23 cellular contexts compared by ENCODE assay signal in the genomic region with DNA sequence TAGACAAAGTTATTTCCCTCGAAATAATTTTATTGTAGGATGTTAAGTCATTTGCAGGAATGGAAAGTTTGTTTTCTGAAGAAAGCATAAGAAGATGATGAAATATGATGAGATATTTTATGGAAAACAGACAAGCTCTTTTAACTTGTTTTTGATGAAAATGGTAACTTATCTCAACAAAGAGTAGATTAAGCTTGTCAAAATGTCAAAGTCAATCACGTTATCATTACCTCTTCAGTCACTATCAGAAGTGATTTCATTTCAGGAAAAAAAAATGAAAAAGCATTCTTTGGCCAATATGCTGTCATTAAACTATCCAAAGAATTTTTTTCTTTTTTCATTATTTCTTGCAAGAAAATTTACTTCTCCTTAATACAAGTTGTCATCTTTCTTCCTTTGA.
DNase-seq lines count a peak whose midpoint lies in the region; ATAC-seq, FAIRE-seq and TF ChIP-seq lines count a peak whose summit lies in the region.
"Had no signal": no experiment of that assay in that cellular context is flagged by ENCODE, and none has a peak within 500 bp of the region (broad histone marks: within the 10 kb centered on the region; RNA-seq: fewer than 3 reads in every experiment).

No MANE protein-coding gene starts in this region.

- no peak overlapping the region for H2AFZ ChIP-seq in SK-N-SH (ENCODE audit: low read depth)

- H3K4me3 ChIP-seq in SK-N-SH (ENCODE audit: low read depth in 2 of 2, low read length in 1 of 2), result no peak overlapping the region
- peak overlapping the region; percentile 38 for H3K4me3 ChIP-seq in endodermal cell (ENCODE audit: low read length)
- no peak overlapping the region for H3K4me3 ChIP-seq in lower leg skin (ENCODE audit: low read depth, poor library complexity, severe bottlenecking)
- H3K4me3 ChIP-seq: BLaER1, GM12878, K562 had no signal

- H3K4me1 ChIP-seq in SK-N-SH (ENCODE audit: control insufficient read depth in 1 of 2, insufficient read depth in 2 of 2, low read depth in 1 of 2, low read length in 1 of 2) (peaks cover 0 to 5% of the 10 kb centered on the region in 2 experiments; a peak in 3 of 4 replicates), endodermal cell (ENCODE audit: control insufficient read depth, insufficient read depth, low read length) (peaks cover 15% of the 10 kb centered on the region)
- H3K4me1 ChIP-seq: BLaER1 had no signal

- 69% methylated on average over 2 of the region's 2 CpGs for WGBS in SK-N-SH (ENCODE audit: low lambda C conversion rate)
- 84 to 94% methylated on average over 2 of the region's 2 CpGs for WGBS in endodermal cell (ENCODE audit: insufficient coverage in 1 of 2, insufficient read length in 1 of 2), 2 experiments
- 77% methylated on average over 2 of the region's 2 CpGs for WGBS in lower leg skin, 2 donors

- H3K79me2 ChIP-seq in SK-N-SH (ENCODE audit: insufficient read depth), result no peaks in the 10 kb centered on the region

- no peak for ATAC-seq in GM21576 (IDR thresholded peaks at IDR 0.05; ENCODE audit: unreplicated experiment)
- ATAC-seq: GM12878, HCT116, K562 had no signal

- H3K27me3 ChIP-seq in SK-N-SH (ENCODE audit: insufficient read depth), result no peaks in the 10 kb centered on the region
- H3K27me3 ChIP-seq in endodermal cell (ENCODE audit: control insufficient read depth, insufficient read depth, low read length, poor library complexity, severe bottlenecking), result no peaks in the 10 kb centered on the region
- H3K27me3 ChIP-seq: BLaER1 had no signal

- TF ChIP-seq EP300 in SK-N-SH (IDR thresholded peaks at IDR 0.05; ENCODE audit: borderline replicate concordance in 1 of 2, low read depth in 1 of 2, low read length in 1 of 2), result no peak

- no peak overlapping the region for H3K4me2 ChIP-seq in SK-N-SH
- H3K4me2 ChIP-seq: BLaER1 had no signal

- DNase-seq in SK-N-SH, result no peak
- DNase-seq in endodermal cell, result no peak
- no peak for DNase-seq in osteocyte (ENCODE audit: extremely low spot score, unreplicated experiment)
- DNase-seq in lower leg skin (ENCODE audit: low spot score in 2 of 2), result no peak
- no peak for DNase-seq in hepatic stellate cell (ENCODE audit: low spot score)
- DNase-seq: Calu3; CD4-positive, alpha-beta memory T cell; DMS53; DND-41; EL; GOT3; H7; HFFc6; IMR-90 had no signal

- intact Hi-C loops in lower leg skin (cut with DNase I; ENCODE audit: low total_unique reads), result no loop called here

- H3K4me1 Mint-ChIP-seq in endodermal cell (peaks cover 26% of the 10 kb centered on the region), osteocyte (ENCODE audit: unreplicated experiment) (peaks cover 63% of the 10 kb centered on the region)
- H3K4me1 Mint-ChIP-seq: CD14-positive monocyte; CD4-positive, alpha-beta memory T cell had no signal

- H3F3A ChIP-seq in SK-N-SH (replicated peaks; ENCODE audit: insufficient read depth), result peaks cover 3% of the 10 kb centered on the region

- H3K4me3 Mint-ChIP-seq in endodermal cell, result no peak overlapping the region
- H3K4me3 Mint-ChIP-seq in osteocyte (ENCODE audit: unreplicated experiment), result no peak overlapping the region
- H3K4me3 Mint-ChIP-seq: CD14-positive monocyte; CD4-positive, alpha-beta memory T cell; HFFc6 had no signal

- H3K36me3 Mint-ChIP-seq in endodermal cell (ENCODE audit: low read depth) (no peaks in the 10 kb centered on the region), osteocyte (ENCODE audit: unreplicated experiment) (no peaks in the 10 kb centered on the region)
- H3K36me3 Mint-ChIP-seq: CD14-positive monocyte; CD4-positive, alpha-beta memory T cell had no signal

- H3K9ac ChIP-seq in SK-N-SH (no peak overlapping the region), endodermal cell (ENCODE audit: extremely low read depth, low read length, poor library complexity, severe bottlenecking) (no peak overlapping the region)
- H3K9ac ChIP-seq: BLaER1 had no signal

- H3K36me3 ChIP-seq in SK-N-SH (replicated peaks in 1 of 2; ENCODE audit: control insufficient read depth in 1 of 2, insufficient read depth in 2 of 2, low read length in 1 of 2) (no peaks in the 10 kb centered on the region), endodermal cell (ENCODE audit: control insufficient read depth, insufficient read depth, low read length) (no peaks in the 10 kb centered on the region)
- H3K36me3 ChIP-seq: BLaER1 had no signal

- TF ChIP-seq POLR2A in lower leg skin (IDR thresholded peaks at IDR 0.05), result no peak

- no peaks in the 10 kb centered on the region for H3K9me2 ChIP-seq in SK-N-SH

- no peak for TF ChIP-seq CTCF in SK-N-SH (IDR thresholded peaks at IDR 0.05)
- no peak for TF ChIP-seq CTCF in endodermal cell (conservative IDR thresholded peaks at IDR 0.05)
- TF ChIP-seq CTCF in osteocyte (IDR thresholded peaks at IDR 0.05), result no peak
- no peak for TF ChIP-seq CTCF in lower leg skin (IDR thresholded peaks at IDR 0.05)

- no peaks in the 10 kb centered on the region for H4K20me1 ChIP-seq in SK-N-SH (ENCODE audit: insufficient read depth)
- H4K20me1 ChIP-seq: BLaER1 had no signal

- no peaks in the 10 kb centered on the region for H3K9me3 Mint-ChIP-seq in endodermal cell
- no peaks in the 10 kb centered on the region for H3K9me3 Mint-ChIP-seq in osteocyte (ENCODE audit: unreplicated experiment)
- H3K9me3 Mint-ChIP-seq: HFFc6 had no signal

- CTCF ChIA-PET in SK-N-SH (lab: Yijun Ruan, JAX), result no interaction called here

- no peak overlapping the region for H3K27ac ChIP-seq in SK-N-SH (ENCODE audit: low read depth in 2 of 2, low read length in 1 of 2)
- H3K27ac ChIP-seq in endodermal cell (ENCODE audit: low read depth, low read length), result no peak overlapping the region
- H3K27ac ChIP-seq: 22Rv1, BLaER1 had no signal

- no peaks in the 10 kb centered on the region for H3K9me3 ChIP-seq in SK-N-SH
- H3K9me3 ChIP-seq in endodermal cell (ENCODE audit: control insufficient read depth, low read length), result no peaks in the 10 kb centered on the region
- H3K9me3 ChIP-seq: BLaER1 had no signal

- POLR2A ChIA-PET in SK-N-SH (lab: Yijun Ruan, JAX), result no interaction called here

- peak; percentile 16 for FAIRE-seq in A204.1 (lab: Jason Lieb, UNC)
- FAIRE-seq: GM12878, HTR-8/SVneo, K562 had no signal

- TF ChIP-seq RAD21 in SK-N-SH (IDR thresholded peaks at IDR 0.05; ENCODE audit: low read length), result no peak

- no peak overlapping the region for H3K27ac Mint-ChIP-seq in endodermal cell
- peak overlapping the region; percentile 4 for H3K27ac Mint-ChIP-seq in osteocyte (ENCODE audit: unreplicated experiment)
- H3K27ac Mint-ChIP-seq: CD14-positive monocyte, HFFc6 had no signal

- H3K27me3 Mint-ChIP-seq in endodermal cell (ENCODE audit: insufficient read depth) (no peaks in the 10 kb centered on the region), osteocyte (ENCODE audit: unreplicated experiment) (no peaks in the 10 kb centered on the region)
- H3K27me3 Mint-ChIP-seq: CD4-positive, alpha-beta memory T cell had no signal

TF ChIP-seq in SK-N-SH, 30 proteins besides CTCF, POLR2A, EP300 and RAD21 (continues in another document):
- TF ChIP-seq, protein P1, sequence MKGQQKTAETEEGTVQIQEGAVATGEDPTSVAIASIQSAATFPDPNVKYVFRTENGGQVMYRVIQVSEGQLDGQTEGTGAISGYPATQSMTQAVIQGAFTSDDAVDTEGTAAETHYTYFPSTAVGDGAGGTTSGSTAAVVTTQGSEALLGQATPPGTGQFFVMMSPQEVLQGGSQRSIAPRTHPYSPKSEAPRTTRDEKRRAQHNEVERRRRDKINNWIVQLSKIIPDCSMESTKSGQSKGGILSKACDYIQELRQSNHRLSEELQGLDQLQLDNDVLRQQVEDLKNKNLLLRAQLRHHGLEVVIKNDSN (IDR thresholded peaks at IDR 0.05; ENCODE audit: borderline replicate concordance, low read depth), result no peak
- TF ChIP-seq MEF2A (IDR thresholded peaks at IDR 0.05; ENCODE audit: borderline replicate concordance, low read depth) (no peak), TCF12 (IDR thresholded peaks at IDR 0.05) (0 out of 2 replicates have a peak, but pooled peaks have one; percentile 24), ELF1 (IDR thresholded peaks at IDR 0.05) (no peak), SIN3A (IDR thresholded peaks at IDR 0.05; ENCODE audit: borderline replicate concordance, low read depth, low read length) (no peak), JUND (IDR thresholded peaks at IDR 0.05) (no peak; the same call in 1 of the 2 replicates), GABPA (IDR thresholded peaks at IDR 0.05; ENCODE audit: low read depth) (no peak), FOXM1 (IDR thresholded peaks at IDR 0.05; ENCODE audit: low read depth) (no peak), SMC3 (IDR thresholded peaks at IDR 0.05; ENCODE audit: low read depth, low read length) (no peak), FOSL2 (IDR thresholded peaks at IDR 0.05; ENCODE audit: borderline replicate concordance, low read depth) (no peak)
- TF ChIP-seq, protein P2, sequence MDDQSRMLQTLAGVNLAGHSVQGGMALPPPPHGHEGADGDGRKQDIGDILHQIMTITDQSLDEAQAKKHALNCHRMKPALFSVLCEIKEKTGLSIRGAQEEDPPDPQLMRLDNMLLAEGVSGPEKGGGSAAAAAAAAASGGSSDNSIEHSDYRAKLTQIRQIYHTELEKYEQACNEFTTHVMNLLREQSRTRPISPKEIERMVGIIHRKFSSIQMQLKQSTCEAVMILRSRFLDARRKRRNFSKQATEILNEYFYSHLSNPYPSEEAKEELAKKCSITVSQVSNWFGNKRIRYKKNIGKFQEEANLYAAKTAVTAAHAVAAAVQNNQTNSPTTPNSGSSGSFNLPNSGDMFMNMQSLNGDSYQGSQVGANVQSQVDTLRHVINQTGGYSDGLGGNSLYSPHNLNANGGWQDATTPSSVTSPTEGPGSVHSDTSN (IDR thresholded peaks at IDR 0.05), result peak; percentile 81
- TF ChIP-seq, protein P3, sequence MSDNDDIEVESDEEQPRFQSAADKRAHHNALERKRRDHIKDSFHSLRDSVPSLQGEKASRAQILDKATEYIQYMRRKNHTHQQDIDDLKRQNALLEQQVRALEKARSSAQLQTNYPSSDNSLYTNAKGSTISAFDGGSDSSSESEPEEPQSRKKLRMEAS (IDR thresholded peaks at IDR 0.05; ENCODE audit: low read depth), result no peak
- TF ChIP-seq, protein P4, sequence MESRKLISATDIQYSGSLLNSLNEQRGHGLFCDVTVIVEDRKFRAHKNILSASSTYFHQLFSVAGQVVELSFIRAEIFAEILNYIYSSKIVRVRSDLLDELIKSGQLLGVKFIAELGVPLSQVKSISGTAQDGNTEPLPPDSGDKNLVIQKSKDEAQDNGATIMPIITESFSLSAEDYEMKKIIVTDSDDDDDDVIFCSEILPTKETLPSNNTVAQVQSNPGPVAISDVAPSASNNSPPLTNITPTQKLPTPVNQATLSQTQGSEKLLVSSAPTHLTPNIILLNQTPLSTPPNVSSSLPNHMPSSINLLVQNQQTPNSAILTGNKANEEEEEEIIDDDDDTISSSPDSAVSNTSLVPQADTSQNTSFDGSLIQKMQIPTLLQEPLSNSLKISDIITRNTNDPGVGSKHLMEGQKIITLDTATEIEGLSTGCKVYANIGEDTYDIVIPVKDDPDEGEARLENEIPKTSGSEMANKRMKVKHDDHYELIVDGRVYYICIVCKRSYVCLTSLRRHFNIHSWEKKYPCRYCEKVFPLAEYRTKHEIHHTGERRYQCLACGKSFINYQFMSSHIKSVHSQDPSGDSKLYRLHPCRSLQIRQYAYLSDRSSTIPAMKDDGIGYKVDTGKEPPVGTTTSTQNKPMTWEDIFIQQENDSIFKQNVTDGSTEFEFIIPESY (IDR thresholded peaks at IDR 0.05; ENCODE audit: borderline replicate concordance, low read depth), result no peak
